ENCODE assay signal across 9 cellular contexts in genomic region chr2:74439373-74440004, GRCh38. TPM values are rescaled to one million over a fixed set of nuclear protein-coding genes. Genes with fewer than 3 reads are reported as not detected.
A peak's percentile ranks its signal among the peaks of the same experiment; 100 is the strongest.
DNase-seq lines count a peak whose midpoint lies in the region; FAIRE-seq and TF ChIP-seq lines count a peak whose summit lies in the region.
"Had no signal": no experiment of that assay in that cellular context is flagged by ENCODE, and none has a peak within 500 bp of the region (broad histone marks: within the 10 kb centered on the region; RNA-seq: fewer than 3 reads in every experiment).

No MANE protein-coding gene starts in this region.

- H3K27me3 ChIP-seq in SJSA1 (replicated peaks): no peaks in the 10 kb centered on the region
- H3K27me3 ChIP-seq in prostate gland (replicated peaks; ENCODE audit: insufficient read depth): no peaks in the 10 kb centered on the region

- H3K4me1 ChIP-seq in SJSA1 (replicated peaks): peaks cover 33% of the 10 kb centered on the region
- H3K4me1 ChIP-seq in prostate gland (replicated peaks): peaks cover 6% of the 10 kb centered on the region

- 0 out of 2 replicates have a peak overlapping the region, but pooled peaks have one; percentile 47 for H3K27ac ChIP-seq in SJSA1
- H3K27ac ChIP-seq in prostate gland: peak overlapping the region; percentile 90 to 91

- H3K36me3 ChIP-seq in SJSA1 (no peaks in the 10 kb centered on the region), prostate gland (no peaks in the 10 kb centered on the region)

- TF ChIP-seq CTCF in fibroblast of villous mesenchyme (IDR thresholded peaks at IDR 0.05; ENCODE audit: insufficient read depth, low read depth, low read length) (no peak), prostate gland (IDR thresholded peaks at IDR 0.05) (no peak)

- intact Hi-C loops in prostate gland (cut with DNase I): no loop called here

- no peak for TF ChIP-seq POLR2A in prostate gland (IDR thresholded peaks at IDR 0.05)

- H3K4me3 ChIP-seq in SJSA1 (peak overlapping the region; percentile 44), fibroblast of villous mesenchyme (ENCODE audit: low read depth, low read length) (peak overlapping the region; percentile 59), prostate gland (peak overlapping the region; percentile 38 to 46)

- FAIRE-seq in frontal cortex (lab: Jason Lieb, UNC): no peak

- H3K9me3 ChIP-seq in SJSA1 (replicated peaks): no peaks in the 10 kb centered on the region
- H3K9me3 ChIP-seq in prostate gland: no peaks in the 10 kb centered on the region

- 11% methylated on average over 8 of the region's 8 CpGs for WGBS in prostate gland

- DNase-seq in D341Med (ENCODE audit: low spot score) (peak; percentile 71), SJSA1 (ENCODE audit: low read depth in 1 of 2, low spot score in 2 of 2) (peak in 1 of 2 experiments; percentile 19), fibroblast of villous mesenchyme (ENCODE audit: low read depth) (no peak), prostate gland (ENCODE audit: low spot score) (no peak), EL (no peak), NCI-H510A treated with DMSO at 0.1 percent for 48 hours (lab: John Stamatoyannopoulos, UW) (no peak), frontal cortex (ENCODE audit: low spot score in 2 of 2) (no peak), COLO668 (lab: John Stamatoyannopoulos, UW; ENCODE audit: unreplicated experiment) (no peak)
- DNase-seq: activated CD4-positive, alpha-beta T cell treated with anti-CD3 and anti-CD28 coated beads for 1 hour had no signal

RNA-seq across cellular contexts. Expression of gene RTKN, which starts 2.2 kb away (rescaled TPM):
- 5.6 and 8.7 TPM in 2 replicates for total RNA-seq in SJSA1 (2014; rRNA removed; shearing (Covaris generic))
- 17.4 and 18.1 TPM in 2 replicates for total RNA-seq in fibroblast of villous mesenchyme
- 10 to 100 TPM; 24.5 to 26.0 TPM for total RNA-seq in prostate gland
- 2.9 TPM for total RNA-seq in frontal cortex

RNA-seq across cellular contexts. Expression of gene INO80B, which starts 15.4 kb away (rescaled TPM):
- 10.1 and 14.0 TPM in 2 replicates for total RNA-seq in SJSA1 (2014; rRNA removed; shearing (Covaris generic))
- 10.0 and 11.7 TPM in 2 replicates for total RNA-seq in fibroblast of villous mesenchyme
- 10 to 100 TPM; 28.3 to 46.7 TPM for total RNA-seq in prostate gland
- 9.8 TPM for total RNA-seq in frontal cortex

RNA-seq across cellular contexts. Expression of gene WDR54, which starts 18.0 kb away (rescaled TPM):
- total RNA-seq in SJSA1 (2014; rRNA removed; shearing (Covaris generic)): 13.8 and 15.2 TPM in 2 replicates
- total RNA-seq in fibroblast of villous mesenchyme (28.9 and 43.8 TPM in 2 replicates), prostate gland (10 to 100 TPM; 11.4 to 19.4 TPM), frontal cortex (38.7 TPM)

RNA-seq across cellular contexts. Expression of gene C2orf81, which starts 18.1 kb away (rescaled TPM):
- 0.34 and 1.3 TPM in 2 replicates for total RNA-seq in SJSA1 (2014; rRNA removed; shearing (Covaris generic))
- total RNA-seq in fibroblast of villous mesenchyme (0.86 and 1.3 TPM in 2 replicates), prostate gland (1 to 10 TPM; 6.1 to 6.8 TPM), frontal cortex (0.41 TPM)

RNA-seq across cellular contexts. Expression of gene WBP1, which starts 18.7 kb away (rescaled TPM):
- 36.1 and 39.6 TPM in 2 replicates for total RNA-seq in SJSA1 (2014; rRNA removed; shearing (Covaris generic))
- total RNA-seq in fibroblast of villous mesenchyme: 45.4 and 50.5 TPM in 2 replicates
- 100 to 1,000 TPM in 1 of 2 donors, 10 to 100 TPM in 1; 73.3 to 158 TPM for total RNA-seq in prostate gland
- 24.9 TPM for total RNA-seq in frontal cortex
